11 cellular contexts compared by ENCODE assay signal in the genomic region with DNA sequence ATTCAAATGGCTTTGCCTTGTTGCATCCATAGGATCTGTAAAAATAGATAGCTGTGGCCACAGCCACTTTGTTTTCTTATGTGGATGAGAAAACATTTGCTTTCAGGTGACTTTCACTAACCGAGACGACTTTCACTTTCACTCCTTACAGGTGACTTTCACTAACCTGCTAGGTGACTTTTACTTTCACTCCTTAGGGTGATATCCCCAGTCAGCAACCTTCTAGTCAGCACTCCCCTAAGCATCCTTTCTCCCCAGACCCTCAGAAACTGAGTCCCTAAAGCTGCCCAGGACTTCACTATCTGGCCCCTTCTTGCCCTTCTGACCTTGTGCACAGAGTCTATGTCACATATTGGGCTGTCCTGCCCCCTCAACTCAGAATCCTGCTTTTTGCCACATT.
A peak's percentile ranks its signal among the peaks of the same experiment; 100 is the strongest.
DNase-seq lines count a peak whose midpoint lies in the region; ATAC-seq and TF ChIP-seq lines count a peak whose summit lies in the region.
"Had no signal": no experiment of that assay in that cellular context is flagged by ENCODE, and none has a peak within 500 bp of the region (broad histone marks: within the 10 kb centered on the region; RNA-seq: fewer than 3 reads in every experiment).

No MANE protein-coding gene starts in this region.

- intact Hi-C loops in ovary (cut with DNase I), result no loop called here

- no peak overlapping the region for H3K4me3 ChIP-seq in ovary
- H3K4me3 ChIP-seq: right atrium auricular region had no signal

- no peak overlapping the region for H3K27ac ChIP-seq in ovary
- H3K27ac ChIP-seq: right atrium auricular region had no signal

- no peak for TF ChIP-seq POLR2A in ovary (IDR thresholded peaks at IDR 0.05)

- H3K4me1 ChIP-seq in ovary (ENCODE audit: insufficient read depth), result no peaks in the 10 kb centered on the region
- H3K4me1 ChIP-seq: right atrium auricular region had no signal

- no peaks in the 10 kb centered on the region for H3K36me3 ChIP-seq in ovary
- H3K36me3 ChIP-seq: right atrium auricular region had no signal

- DNase-seq in ACHN (peak; percentile 34), T47D (ENCODE audit: low read depth in 1 of 2, low spot score in 1 of 2) (peak; percentile 1 to 48), 8988T (no peak), islet precursor cell (no peak), NCI-H1105 (lab: John Stamatoyannopoulos, UW) (no peak), ovary (no peak)
- DNase-seq: NCI-H1092 treated with DMSO at 0.1 percent for 48 hours; stimulated activated naive CD4-positive, alpha-beta T cell treated with Interleukin-2 at 50 U/mL for 16 hours had no signal

- in situ Hi-C loops in ACHN (cut with HindIII; ENCODE audit: low pct_ligation_motif_present, low pct_unique_long_range_greater_than_20kb, low sequenced_read_pairs), result no loop called here
- in situ Hi-C loops in T47D (cut with HindIII; ENCODE audit: low pct_unique_long_range_greater_than_20kb, low sequenced_read_pairs), result no loop called here

- no peak for TF ChIP-seq CTCF in ovary (IDR thresholded peaks at IDR 0.05)

- peak; percentile 71 for ATAC-seq in GM18861 (IDR thresholded peaks at IDR 0.05; ENCODE audit: unreplicated experiment)
- peak; percentile 56 for ATAC-seq in HG03108 (IDR thresholded peaks at IDR 0.05; ENCODE audit: unreplicated experiment)

- H3K27me3 ChIP-seq in ovary, result no peaks in the 10 kb centered on the region
- H3K27me3 ChIP-seq: right atrium auricular region had no signal

- WGBS in ovary, 3 donors, result 60 to 70% (median 67%) methylated on average over 2 of the region's 2 CpGs

- no peaks in the 10 kb centered on the region for H3K9me3 ChIP-seq in ovary
- H3K9me3 ChIP-seq: right atrium auricular region had no signal

- TF ChIP-seq EP300 in ovary (IDR thresholded peaks at IDR 0.05), result no peak

Comparison
In these comparisons a context has a peak if more than half of its experiments do, and no peak if none do; other contexts are left out.
1. DNase-seq: peak in ACHN (single experiment) and T47D (2 of 2); none in 8988T (single experiment), islet precursor cell (single experiment), NCI-H1105 (single experiment) and ovary (0 of 5).